In the genomic region with DNA sequence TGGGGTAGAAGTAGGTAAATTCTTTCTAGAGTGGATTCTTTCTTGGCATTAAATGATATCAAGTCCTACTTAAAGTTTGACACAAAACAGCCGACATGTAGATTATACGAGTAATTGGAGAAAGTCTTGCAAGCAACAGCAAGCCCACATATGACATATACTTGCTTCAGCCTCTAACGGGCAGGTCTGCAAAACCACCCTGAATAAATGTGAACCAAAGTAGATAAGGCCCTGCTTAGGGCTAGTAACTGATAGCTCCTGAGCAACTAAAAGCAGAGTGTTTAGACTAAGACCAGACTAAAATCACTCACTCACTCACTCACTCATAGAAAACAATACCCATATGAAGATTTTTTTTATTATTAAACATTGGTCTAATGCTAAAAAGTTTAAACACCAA, we compare ENCODE assay signal across 21 cellular contexts.
"Had no signal": no experiment of that assay in that cellular context is flagged by ENCODE, and none has a peak within 500 bp of the region (broad histone marks: within the 10 kb centered on the region; RNA-seq: fewer than 3 reads in every experiment).

No MANE protein-coding gene starts in this region.

- H3K27ac ChIP-seq: brain microvascular endothelial cell, colonic mucosa, left ventricle myocardium inferior, neutrophil, ovary, prostate gland, thoracic aorta, vagina, VCaP had no signal

- ATAC-seq: activated CD4-positive, CD25-positive, alpha-beta regulatory T cell treated with anti-CD3 and anti-CD28 coated beads, Interleukin-2, amount 50 U/mL, for 24 hours had no signal

- H3K9me3 ChIP-seq: colonic mucosa, neutrophil, ovary, prostate gland, thoracic aorta, vagina had no signal

- H3K36me3 ChIP-seq: brain microvascular endothelial cell, colonic mucosa, heart right ventricle, left ventricle myocardium inferior, neutrophil, ovary, prostate gland, thoracic aorta, vagina had no signal

- H3K27me3 ChIP-seq: brain microvascular endothelial cell, colonic mucosa, dorsolateral prefrontal cortex, heart right ventricle, neutrophil, ovary, vagina had no signal

- H3K4me3 ChIP-seq: colonic mucosa, dorsolateral prefrontal cortex, heart right ventricle, left ventricle myocardium inferior, ovary, prostate gland, thoracic aorta, vagina had no signal

- DNase-seq: activated CD4-positive, alpha-beta T cell treated with anti-CD3 and anti-CD28 coated beads, Interleukin-2, amount 10 ng/mL, durations not matched to agents 24 days and 14 days; activated gamma-delta T cell treated with Interleukin-2 at 50 U/mL for 16 hours; activated T-cell treated with anti-CD3 and anti-CD28 coated beads, Interleukin-2, amount 50 U/mL, for 1 hour; aorta; brain microvascular endothelial cell; colonic mucosa; dorsolateral prefrontal cortex; endodermal cell; heart right ventricle; kidney glomerular epithelial cell; left ventricle myocardium inferior; mammary epithelial cell; ovary; stimulated activated CD4-positive, alpha-beta T cell treated with anti-CD3 and anti-CD28 coated beads, Interleukin-4, amount 100 ng/mL, for 24 hours; stimulated activated naive CD4-positive, alpha-beta T cell treated with Interleukin-2 at 50 U/mL for 16 hours had no signal

- H3K4me1 ChIP-seq: colonic mucosa, prostate gland, vagina had no signal
